ENCODE assay signal across 30 cellular contexts in the genomic region with DNA sequence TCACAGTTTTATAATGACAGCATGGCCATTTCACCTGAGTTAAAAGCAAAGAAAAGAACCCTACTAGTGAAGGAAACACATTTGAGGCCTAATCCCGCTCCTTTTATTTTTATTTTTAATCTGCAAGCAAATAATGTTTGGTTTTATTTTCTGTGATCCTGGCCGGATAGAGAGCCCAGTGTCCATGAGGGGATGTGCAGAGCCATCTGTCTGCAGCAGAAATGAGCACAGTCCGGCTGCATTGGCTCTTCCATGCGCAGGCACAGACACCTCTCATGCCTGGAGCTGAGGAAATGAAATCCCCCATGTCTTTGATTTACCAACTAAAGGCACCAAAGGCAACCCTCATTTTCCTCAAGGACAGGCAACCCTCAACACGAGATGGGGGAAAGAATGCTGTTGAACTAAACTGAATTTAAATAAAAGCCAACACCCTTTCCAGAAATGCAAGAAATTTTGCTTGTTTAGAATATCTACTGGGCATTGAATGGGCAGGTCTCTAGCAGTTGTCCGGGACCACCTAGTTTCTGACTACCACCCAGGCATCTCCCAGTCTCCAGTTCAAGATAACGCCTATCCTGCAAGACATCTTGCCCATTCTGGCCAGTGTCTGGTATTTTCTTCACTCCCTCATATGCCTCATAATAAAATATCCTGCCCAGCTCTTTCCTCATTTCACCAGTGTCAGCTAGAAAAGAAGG. TPM values are rescaled to one million over a fixed set of nuclear protein-coding genes. Genes with fewer than 3 reads are reported as not detected.
"Had no signal": no experiment of that assay in that cellular context is flagged by ENCODE, and none has a peak within 500 bp of the region (broad histone marks: within the 10 kb centered on the region; RNA-seq: fewer than 3 reads in every experiment).

No MANE protein-coding gene starts in this region.

- H3K4me3 ChIP-seq: adrenal gland, body of pancreas, coronary artery, mucosa of descending colon, pancreas, psoas muscle, right atrium auricular region, stomach, tibial nerve had no signal

- ATAC-seq: activated CD4-positive, alpha-beta T cell treated with anti-CD3 and anti-CD28 coated beads for 36 hours; activated CD8-positive, alpha-beta T cell treated with anti-CD3 and anti-CD28 coated beads, Interleukin-2, amount 10 ng/mL, durations not matched to agents 7 days and 5 days; activated T-cell treated with anti-CD3 and anti-CD28 coated beads, Interleukin-2, amount 50 U/mL, for 72 hours; body of pancreas; effector memory CD8-positive, alpha-beta T cell; foreskin keratinocyte; mucosa of descending colon; natural killer cell treated with Interleukin-12 subunit alpha and Interleukin-12 subunit beta and Interleukin-15 and Interleukin-18, amount 100 ng/mL, for 72 hours; pancreas; psoas muscle; stimulated activated naive B cell treated with anti-CD40 and anti-IgM and Interleukin-4, amounts not matched to agents 10 μg/mL and 1 μg/mL and 100 μg/mL, for 72 hours had no signal

- H3K27me3 ChIP-seq: adrenal gland, body of pancreas, foreskin keratinocyte, pancreas, right atrium auricular region, stomach, tibial nerve had no signal

- H3K9me3 Mint-ChIP-seq: activated T-cell treated with anti-CD3 and anti-CD28 coated beads, Interleukin-2, amount 50 U/mL, for 72 hours; memory B cell; natural killer cell treated with Interleukin-12 subunit alpha and Interleukin-12 subunit beta and Interleukin-15 and Interleukin-18, amount 100 ng/mL, for 72 hours; T-helper 2 cell treated with Interferon-gamma antibody and Interleukin-4, amounts not matched to agents 5 μg/mL and 100 μg/mL, for 36 hours had no signal

- H3K27me3 Mint-ChIP-seq: natural killer cell treated with Interleukin-12 subunit alpha and Interleukin-12 subunit beta and Interleukin-15 and Interleukin-18, amount 100 ng/mL, for 72 hours had no signal

- H3K27ac ChIP-seq: adrenal gland, body of pancreas, coronary artery, foreskin keratinocyte, pancreas, psoas muscle, right atrium auricular region, stomach, tibial nerve had no signal

- H3K9me3 ChIP-seq: adrenal gland, body of pancreas, mucosa of descending colon, pancreas, psoas muscle, right atrium auricular region, stomach, tibial nerve had no signal

- H3K4me3 Mint-ChIP-seq: activated CD4-positive, alpha-beta T cell treated with anti-CD3 and anti-CD28 coated beads for 36 hours; activated CD8-positive, alpha-beta T cell treated with anti-CD3 and anti-CD28 coated beads, Interleukin-2, amount 10 ng/mL, durations not matched to agents 7 days and 5 days; activated naive CD8-positive, alpha-beta T cell; activated T-cell treated with anti-CD3 and anti-CD28 coated beads, Interleukin-2, amount 50 U/mL, for 72 hours; effector memory CD8-positive, alpha-beta T cell; immature natural killer cell; memory B cell; natural killer cell treated with Interleukin-12 subunit alpha and Interleukin-12 subunit beta and Interleukin-15 and Interleukin-18, amount 100 ng/mL, for 72 hours; stimulated activated naive B cell treated with anti-CD40 and anti-IgM and Interleukin-4, amounts not matched to agents 10 μg/mL and 1 μg/mL and 100 μg/mL, for 72 hours; T-helper 2 cell treated with Interferon-gamma antibody and Interleukin-4, amounts not matched to agents 5 μg/mL and 100 μg/mL, for 36 hours had no signal

- H3K4me1 ChIP-seq: foreskin keratinocyte, pancreas had no signal

- H3K27ac Mint-ChIP-seq: activated CD4-positive, alpha-beta T cell treated with anti-CD3 and anti-CD28 coated beads for 36 hours; activated CD8-positive, alpha-beta T cell treated with anti-CD3 and anti-CD28 coated beads, Interleukin-2, amount 10 ng/mL, durations not matched to agents 7 days and 5 days; activated naive CD8-positive, alpha-beta T cell; activated T-cell treated with anti-CD3 and anti-CD28 coated beads, Interleukin-2, amount 50 U/mL, for 72 hours; effector memory CD8-positive, alpha-beta T cell; immature natural killer cell; memory B cell; natural killer cell treated with Interleukin-12 subunit alpha and Interleukin-12 subunit beta and Interleukin-15 and Interleukin-18, amount 100 ng/mL, for 72 hours; stimulated activated naive B cell treated with anti-CD40 and anti-IgM and Interleukin-4, amounts not matched to agents 10 μg/mL and 1 μg/mL and 100 μg/mL, for 72 hours; T-helper 2 cell treated with Interferon-gamma antibody and Interleukin-4, amounts not matched to agents 5 μg/mL and 100 μg/mL, for 36 hours had no signal

- H3K36me3 Mint-ChIP-seq: activated naive CD8-positive, alpha-beta T cell; immature natural killer cell; memory B cell; natural killer cell treated with Interleukin-12 subunit alpha and Interleukin-12 subunit beta and Interleukin-15 and Interleukin-18, amount 100 ng/mL, for 72 hours; stimulated activated naive B cell treated with anti-CD40 and anti-IgM and Interleukin-4, amounts not matched to agents 10 μg/mL and 1 μg/mL and 100 μg/mL, for 72 hours had no signal

- H3K36me3 ChIP-seq: adrenal gland, pancreas, right atrium auricular region, stomach, tibial nerve had no signal

- DNase-seq: activated CD4-positive, alpha-beta T cell treated with anti-CD3 and anti-CD28 coated beads for 36 hours; activated CD4-positive, CD25-positive, alpha-beta regulatory T cell; activated CD8-positive, alpha-beta T cell treated with anti-CD3 and anti-CD28 coated beads, Interleukin-2, amount 10 ng/mL, durations not matched to agents 7 days and 5 days; activated naive CD4-positive, alpha-beta T cell treated with Interleukin-2 at 50 U/mL for 16 hours; activated T-cell treated with anti-CD3 and anti-CD28 coated beads for 4 hours; activated T-cell treated with anti-CD3 and anti-CD28 coated beads, Interleukin-2, amount 50 U/mL, for 72 hours; adrenal gland; aorta; body of pancreas; cerebellar nuclear complex; effector memory CD8-positive, alpha-beta T cell; foreskin keratinocyte; immature natural killer cell; kidney; mucosa of descending colon; pancreas; psoas muscle; stimulated activated CD4-positive, alpha-beta T cell treated with anti-CD3 and anti-CD28 coated beads, Interleukin-15, amount 100 ng/mL, for 24 hours; stimulated activated CD4-positive, alpha-beta T cell treated with anti-CD3 and anti-CD28 coated beads, Interleukin-2, amount 100 ng/mL, for 24 hours; stimulated activated naive B cell treated with anti-CD40 and anti-IgM and Interleukin-4, amounts not matched to agents 10 μg/mL and 1 μg/mL and 100 μg/mL, for 72 hours; stomach; T-helper 1 cell had no signal

- H3K4me1 Mint-ChIP-seq: activated CD4-positive, alpha-beta T cell treated with anti-CD3 and anti-CD28 coated beads for 36 hours; immature natural killer cell; memory B cell; stimulated activated naive B cell treated with anti-CD40 and anti-IgM and Interleukin-4, amounts not matched to agents 10 μg/mL and 1 μg/mL and 100 μg/mL, for 72 hours had no signal

- FAIRE-seq: endothelial cell of umbilical vein, kidney, pancreas had no signal

RNA-seq across cellular contexts. Expression of a gene that starts 47.9 kb away (rescaled TPM):
- total RNA-seq: activated CD4-positive, alpha-beta T cell treated with anti-CD3 and anti-CD28 coated beads for 36 hours; activated CD8-positive, alpha-beta T cell treated with anti-CD3 and anti-CD28 coated beads, Interleukin-2, amount 10 ng/mL, durations not matched to agents 7 days and 5 days; natural killer cell treated with Interleukin-12 subunit alpha and Interleukin-12 subunit beta and Interleukin-15 and Interleukin-18, amount 100 ng/mL, for 72 hours had no signal
